ENCODE assay signal across 8 cellular contexts in the genomic region with DNA sequence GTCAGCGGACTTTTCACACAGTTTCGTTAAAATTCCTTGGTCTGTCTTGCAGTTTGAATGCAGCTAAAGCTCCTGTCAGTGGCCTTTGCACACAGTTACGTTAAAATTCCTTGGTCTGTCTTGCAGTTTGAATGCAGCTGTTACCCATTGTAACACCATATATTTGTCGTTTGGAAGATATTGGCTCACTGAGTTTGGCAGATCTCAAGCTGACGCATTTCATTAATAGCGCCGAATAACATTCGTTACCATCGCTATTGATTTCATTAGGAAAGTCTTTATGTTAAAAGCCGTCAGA. TPM values are rescaled to one million over a fixed set of nuclear protein-coding genes. Genes with fewer than 3 reads are reported as not detected.
A peak's percentile ranks its signal among the peaks of the same experiment; 100 is the strongest.
DNase-seq lines count a peak whose midpoint lies in the region; ATAC-seq and TF ChIP-seq lines count a peak whose summit lies in the region.

No MANE protein-coding gene starts in this region.

- H3K36me3 ChIP-seq in BJ (ENCODE audit: control insufficient read depth, insufficient read depth, low read length) (no peaks in the 10 kb centered on the region), duodenal mucosa (ENCODE audit: control insufficient read depth in 1 of 2, insufficient read depth in 2 of 2, low read length in 2 of 2) (no peaks in the 10 kb centered on the region), thyroid gland (no peaks in the 10 kb centered on the region)

- no peak for TF ChIP-seq POLR2A in thyroid gland (IDR thresholded peaks at IDR 0.05)

- peak overlapping the region; percentile 26 for H3K27ac ChIP-seq in duodenal mucosa (ENCODE audit: low read depth, low read length)
- no peak overlapping the region for H3K27ac ChIP-seq in thyroid gland

- H3K4me3 Mint-ChIP-seq in naive thymus-derived CD8-positive, alpha-beta T cell, result peak overlapping the region; percentile 87 to 98 (median 95)

- peaks cover 0 to 2% (median 0%) of the 10 kb centered on the region in 3 donors for H3K36me3 Mint-ChIP-seq in naive thymus-derived CD8-positive, alpha-beta T cell

- H3K4me3 ChIP-seq in BJ (ENCODE audit: low read depth, low read length) (peak overlapping the region; percentile 62), duodenal mucosa (ENCODE audit: low read depth in 1 of 2, low read length in 2 of 2) (peak overlapping the region; percentile 85 to 90), thyroid gland (replicated peaks in 1 of 3) (peak overlapping the region in 1 of 3 donors; percentile 64)

- TF ChIP-seq CTCF in BJ (IDR thresholded peaks at IDR 0.05; ENCODE audit: insufficient read depth, low read depth, low read length) (no peak), thyroid gland (IDR thresholded peaks at IDR 0.05) (no peak)

- peak overlapping the region; percentile 58 to 84 for H3K9ac ChIP-seq in duodenal mucosa (ENCODE audit: low read depth in 1 of 2, low read length in 2 of 2)

- peaks cover 13 to 31% (median 28%) of the 10 kb centered on the region in 4 donors for H3K4me1 Mint-ChIP-seq in naive thymus-derived CD8-positive, alpha-beta T cell

- intact Hi-C loops in thyroid gland (cut with DNase I), result no loop called here

- H3K9me3 ChIP-seq in duodenal mucosa (ENCODE audit: control insufficient read depth in 1 of 2, low read length in 2 of 2), result no peaks in the 10 kb centered on the region
- no peaks in the 10 kb centered on the region for H3K9me3 ChIP-seq in thyroid gland

- H3K27ac Mint-ChIP-seq in naive thymus-derived CD8-positive, alpha-beta T cell, result peak overlapping the region in 4 of 10 donors; percentile 76 to 94 (median 89)

- no peak for ATAC-seq in naive thymus-derived CD8-positive, alpha-beta T cell

- no peaks in the 10 kb centered on the region for H3K27me3 ChIP-seq in BJ (ENCODE audit: control insufficient read depth, insufficient read depth, low read length)
- no peaks in the 10 kb centered on the region for H3K27me3 ChIP-seq in duodenal mucosa (ENCODE audit: control insufficient read depth in 1 of 2, insufficient read depth in 2 of 2, low read length in 2 of 2)
- no peaks in the 10 kb centered on the region for H3K27me3 ChIP-seq in thyroid gland

- H3K4me1 ChIP-seq in duodenal mucosa (ENCODE audit: control insufficient read depth in 1 of 2, insufficient read depth in 2 of 2, low read length in 2 of 2), result peaks cover 4 to 18% of the 10 kb centered on the region in 2 donors
- H3K4me1 ChIP-seq in thyroid gland, result peaks cover 0 to 17% of the 10 kb centered on the region in 2 donors

- no peaks in the 10 kb centered on the region for H3K9me3 Mint-ChIP-seq in naive thymus-derived CD8-positive, alpha-beta T cell

- no peaks in the 10 kb centered on the region for H3K27me3 Mint-ChIP-seq in naive thymus-derived CD8-positive, alpha-beta T cell

- WGBS in thyroid gland, 2 donors, result 47 to 50% methylated on average over 10 of the region's 10 CpGs

- no peak for DNase-seq in BJ (ENCODE audit: low read depth)
- DNase-seq in M059J (ENCODE audit: low read depth), result peak; percentile 31
- DNase-seq in naive thymus-derived CD8-positive, alpha-beta T cell, result no peak
- no peak for DNase-seq in stimulated activated naive CD4-positive, alpha-beta T cell (lab: John Stamatoyannopoulos, UW)
- no peak for DNase-seq in mesenteric fat pad (ENCODE audit: low spot score)
- DNase-seq in thyroid gland, result no peak
- no peak for DNase-seq in dedifferentiated amniotic fluid mesenchymal stem cell (ENCODE audit: extremely low spot score)

- POLR2A ChIA-PET in BJ (lab: Charles Lee), result interaction anchor here (0.6 to 0.8 kb wide), 2 partner anchors 43 to 145 kb away, joined by 3 read pairs; no protein-coding TSS in a partner anchor
- POLR2A ChIA-PET in naive thymus-derived CD8-positive, alpha-beta T cell (lab: Charles Lee), result interaction anchor here (1.0 kb wide), 1 partner anchor 82 kb away, joined by 3 read pairs; no protein-coding TSS in a partner anchor

- CTCF ChIA-PET in BJ (lab: Yijun Ruan, JAX), result interaction anchor here (1.0 to 2.1 kb wide), 3 partner anchors 11 to 320 kb away, joined by 4 to 9 read pairs (median 4); no protein-coding TSS in a partner anchor

RNA-seq across cellular contexts. Expression of a gene that starts 1.1 kb away (rescaled TPM):
- 82.8 and 103 TPM in 2 replicates for polyA plus RNA-seq in BJ (2011; rRNA removed)
- 65.0 and 101 TPM in 2 replicates for polyA minus RNA-seq in BJ (2011; rRNA and poly(A)+ RNA removed)
- total RNA-seq in M059J (2014; rRNA removed; shearing (Covaris generic)), result 20.3 and 37.8 TPM in 2 replicates
- total RNA-seq in naive thymus-derived CD8-positive, alpha-beta T cell, result 10 to 100 TPM; 20.9 to 22.2 TPM
- 10 to 100 TPM; 21.8 to 25.9 (median 21.9) TPM for polyA plus RNA-seq in naive thymus-derived CD8-positive, alpha-beta T cell
- total RNA-seq in mesenteric fat pad (113 TPM), thyroid gland (100 to 1,000 TPM in 2 of 4 donors, 10 to 100 TPM in 2; 73.1 to 117 (median 92.5) TPM)
